ENCODE assay signal across 30 cellular contexts in genomic region chr11:82267186-82267585, GRCh38.
"Had no signal": no experiment of that assay in that cellular context is flagged by ENCODE, and none has a peak within 500 bp of the region (broad histone marks: within the 10 kb centered on the region; RNA-seq: fewer than 3 reads in every experiment).

No MANE protein-coding gene starts in this region.

- H3K27me3 Mint-ChIP-seq: activated CD4-positive, alpha-beta T cell treated with anti-CD3 and anti-CD28 coated beads, Interleukin-2, amount 10 ng/mL, durations not matched to agents 7 days and 5 days; activated CD8-positive, alpha-beta memory T cell treated with anti-CD3 and anti-CD28 coated beads, Interleukin-2, amount 10 ng/mL, durations not matched to agents 7 days and 5 days; activated CD8-positive, alpha-beta T cell treated with anti-CD3 and anti-CD28 coated beads for 36 hours had no signal

- H3K4me3 Mint-ChIP-seq: activated CD4-positive, alpha-beta T cell treated with anti-CD3 and anti-CD28 coated beads, Interleukin-2, amount 10 ng/mL, durations not matched to agents 7 days and 5 days; activated CD8-positive, alpha-beta memory T cell treated with anti-CD3 and anti-CD28 coated beads, Interleukin-2, amount 10 ng/mL, durations not matched to agents 7 days and 5 days; activated CD8-positive, alpha-beta T cell treated with anti-CD3 and anti-CD28 coated beads for 36 hours; activated naive CD4-positive, alpha-beta T cell treated with anti-CD3 and anti-CD28 coated beads for 36 hours; activated naive CD4-positive, alpha-beta T cell treated with anti-CD3 and anti-CD28 coated beads, Interleukin-2, amount 50 U/mL, for 24 hours; activated T-helper 1 cell treated with anti-CD3 and anti-CD28 coated beads, Interleukin-12 subunit alpha, Interleukin-12 subunit beta, Interleukin-2, Interleukin-4 antibody, amounts not matched to agents 30 ng/mL and 10 ng/mL and 1 ng/mL, durations not matched to agents 14 hours and 24 hours and 36 hours; WTC11 had no signal

- H3K9me3 Mint-ChIP-seq: activated CD4-positive, alpha-beta T cell treated with anti-CD3 and anti-CD28 coated beads, Interleukin-2, amount 10 ng/mL, durations not matched to agents 7 days and 5 days; activated CD8-positive, alpha-beta T cell treated with anti-CD3 and anti-CD28 coated beads for 36 hours; activated naive CD4-positive, alpha-beta T cell treated with anti-CD3 and anti-CD28 coated beads for 36 hours; activated naive CD4-positive, alpha-beta T cell treated with anti-CD3 and anti-CD28 coated beads, Interleukin-2, amount 50 U/mL, for 24 hours; activated T-helper 1 cell treated with anti-CD3 and anti-CD28 coated beads, Interleukin-12 subunit alpha, Interleukin-12 subunit beta, Interleukin-2, Interleukin-4 antibody, amounts not matched to agents 30 ng/mL and 10 ng/mL and 1 ng/mL, durations not matched to agents 14 hours and 24 hours and 36 hours; activated T-helper 2 cell treated with anti-CD3 and anti-CD28 coated beads, Interferon-gamma antibody, Interleukin-2, Interleukin-4, amounts not matched to agents 10 μg/mL and 5 μg/mL and 100 μg/mL, durations not matched to agents 14 hours and 24 hours and 36 hours had no signal

- H3K4me1 Mint-ChIP-seq: activated CD4-positive, alpha-beta T cell treated with anti-CD3 and anti-CD28 coated beads, Interleukin-2, amount 10 ng/mL, durations not matched to agents 7 days and 5 days; activated CD8-positive, alpha-beta memory T cell treated with anti-CD3 and anti-CD28 coated beads, Interleukin-2, amount 10 ng/mL, durations not matched to agents 7 days and 5 days; activated naive CD4-positive, alpha-beta T cell treated with anti-CD3 and anti-CD28 coated beads, Interleukin-2, amount 50 U/mL, for 24 hours had no signal

- H3K36me3 Mint-ChIP-seq: activated CD8-positive, alpha-beta memory T cell treated with anti-CD3 and anti-CD28 coated beads, Interleukin-2, amount 10 ng/mL, durations not matched to agents 7 days and 5 days; activated naive CD4-positive, alpha-beta T cell treated with anti-CD3 and anti-CD28 coated beads, Interleukin-2, amount 50 U/mL, for 24 hours; WTC11 had no signal

- ATAC-seq: activated CD8-positive, alpha-beta memory T cell treated with anti-CD3 and anti-CD28 coated beads, Interleukin-2, amount 10 ng/mL, durations not matched to agents 7 days and 5 days; activated CD8-positive, alpha-beta T cell treated with anti-CD3 and anti-CD28 coated beads for 36 hours; body of pancreas; foreskin keratinocyte; gastrocnemius medialis; heart left ventricle; WTC11 had no signal

- DNase-seq: activated CD4-positive, alpha-beta T cell treated with anti-CD3 and anti-CD28 coated beads for 1 hour; activated CD4-positive, alpha-beta T cell treated with anti-CD3 and anti-CD28 coated beads for 4 hours; activated CD4-positive, alpha-beta T cell treated with anti-CD3 and anti-CD28 coated beads, Interleukin-2, amount 10 ng/mL, durations not matched to agents 7 days and 5 days; activated CD4-positive, alpha-beta T cell treated with anti-CD3 and anti-CD28 coated beads, Interleukin-2, amount 50 U/mL, for 4 hours; activated CD8-positive, alpha-beta memory T cell treated with anti-CD3 and anti-CD28 coated beads, Interleukin-2, amount 10 ng/mL, durations not matched to agents 7 days and 5 days; activated CD8-positive, alpha-beta memory T cell treated with anti-CD3 and anti-CD28 coated beads, Interleukin-2, amount 50 U/mL, for 4 hours; activated CD8-positive, alpha-beta T cell treated with anti-CD3 and anti-CD28 coated beads for 36 hours; activated effector memory CD4-positive, alpha-beta T cell treated with anti-CD3 and anti-CD28 coated beads, Interleukin-2, amount 50 U/mL, for 16 hours; activated naive CD4-positive, alpha-beta T cell treated with anti-CD3 and anti-CD28 coated beads for 36 hours; activated T-cell treated with anti-CD3 and anti-CD28 coated beads, Interleukin-2, amount 50 U/mL, for 1 hour; activated T-cell treated with anti-CD3 and anti-CD28 coated beads, Interleukin-2, amount 50 U/mL, for 48 hours; amniotic stem cell; anterior cingulate cortex; body of pancreas; central memory CD4-positive, alpha-beta T cell; cerebellar nuclear complex; colonic mucosa; effector CD8-positive, alpha-beta T cell; erythroblast; foreskin keratinocyte; gastrocnemius medialis; glutamatergic neuron; heart left ventricle; T-helper 2 cell had no signal

- H3K27ac Mint-ChIP-seq: activated CD4-positive, alpha-beta T cell treated with anti-CD3 and anti-CD28 coated beads, Interleukin-2, amount 10 ng/mL, durations not matched to agents 7 days and 5 days; activated CD8-positive, alpha-beta memory T cell treated with anti-CD3 and anti-CD28 coated beads, Interleukin-2, amount 10 ng/mL, durations not matched to agents 7 days and 5 days; activated CD8-positive, alpha-beta T cell treated with anti-CD3 and anti-CD28 coated beads for 36 hours; activated naive CD4-positive, alpha-beta T cell treated with anti-CD3 and anti-CD28 coated beads for 36 hours; activated naive CD4-positive, alpha-beta T cell treated with anti-CD3 and anti-CD28 coated beads, Interleukin-2, amount 50 U/mL, for 24 hours; activated T-helper 1 cell treated with anti-CD3 and anti-CD28 coated beads, Interleukin-12 subunit alpha, Interleukin-12 subunit beta, Interleukin-2, Interleukin-4 antibody, amounts not matched to agents 30 ng/mL and 10 ng/mL and 1 ng/mL, durations not matched to agents 14 hours and 24 hours and 36 hours; activated T-helper 2 cell treated with anti-CD3 and anti-CD28 coated beads, Interferon-gamma antibody, Interleukin-2, Interleukin-4, amounts not matched to agents 10 μg/mL and 5 μg/mL and 100 μg/mL, durations not matched to agents 14 hours and 24 hours and 36 hours; WTC11 had no signal

- H3K4me3 ChIP-seq: body of pancreas, cardiac muscle cell, colonic mucosa, esophagus muscularis mucosa, gastrocnemius medialis, heart left ventricle had no signal
